ENCODE assay signal across 18 cellular contexts in genomic region chr17:16122697-16123434, GRCh38.
A peak's percentile ranks its signal among the peaks of the same experiment; 100 is the strongest.
DNase-seq lines count a peak whose midpoint lies in the region; ATAC-seq and TF ChIP-seq lines count a peak whose summit lies in the region.
"Had no signal": no experiment of that assay in that cellular context is flagged by ENCODE, and none has a peak within 500 bp of the region (broad histone marks: within the 10 kb centered on the region; RNA-seq: fewer than 3 reads in every experiment).

No MANE protein-coding gene starts in this region.

- CTCF ChIA-PET in CD8-positive, alpha-beta T cell (lab: Charles Lee) = interaction anchor here (1.3 kb wide), 1 partner anchor 230 kb away, joined by 4 read pairs; the partner anchor contains the start of gene CENPV
- CTCF ChIA-PET in mammary epithelial cell (lab: Charles Lee; ENCODE audit: low non-redundant PET) = no interaction called here

- no peak overlapping the region for H2BK12ac ChIP-seq in H9 (ENCODE audit: insufficient read length, low read depth, low read length)

- H2AK5ac ChIP-seq in H9 (ENCODE audit: insufficient read length, low read length) = no peak overlapping the region

- H3K4me2 ChIP-seq in H9 (ENCODE audit: insufficient read depth, insufficient read length, low read length) (no peak overlapping the region), mammary epithelial cell (ENCODE audit: insufficient read depth, low read depth, low read length) (peak overlapping the region; percentile 76)

- peak overlapping the region; percentile 21 for H3K27ac Mint-ChIP-seq in CD8-positive, alpha-beta T cell
- peak overlapping the region; percentile 0 to 58 (median 10); a peak in 4 of 7 replicates for H3K27ac Mint-ChIP-seq in H9
- peak overlapping the region in 6 of 10 donors; percentile 1 to 69 (median 23) for H3K27ac Mint-ChIP-seq in naive thymus-derived CD8-positive, alpha-beta T cell
- H3K27ac Mint-ChIP-seq: activated CD4-positive, alpha-beta memory T cell treated with anti-CD3 and anti-CD28 coated beads for 36 hours had no signal

- no peaks in the 10 kb centered on the region for H3K4me1 ChIP-seq in CD8-positive, alpha-beta T cell (ENCODE audit: insufficient read depth, low read length)
- H3K4me1 ChIP-seq in H9 (ENCODE audit: insufficient read depth, low read length) (no peaks in the 10 kb centered on the region), mammary epithelial cell (ENCODE audit: insufficient read depth, low read length) (peaks cover 31% of the 10 kb centered on the region)

- no peaks in the 10 kb centered on the region for H3K23me2 ChIP-seq in H9 (ENCODE audit: insufficient read length, low read depth, low read length, poor library complexity, severe bottlenecking)

- no peaks in the 10 kb centered on the region for H3K9me3 Mint-ChIP-seq in CD8-positive, alpha-beta T cell
- peaks cover 0 to 1% of the 10 kb centered on the region in 2 experiments; a peak in 2 of 5 replicates for H3K9me3 Mint-ChIP-seq in H9
- H3K9me3 Mint-ChIP-seq in naive thymus-derived CD8-positive, alpha-beta T cell = peaks cover 0 to 4% (median 0%) of the 10 kb centered on the region in 9 donors
- H3K9me3 Mint-ChIP-seq: activated CD4-positive, alpha-beta memory T cell treated with anti-CD3 and anti-CD28 coated beads for 36 hours had no signal

- no peak for DNase-seq in CD8-positive, alpha-beta T cell
- DNase-seq in H9 (no peak), mammary epithelial cell (peak; percentile 85), Right ventricle myocardium inferior (ENCODE audit: missing footprints) (no peak)
- no peak for DNase-seq in naive thymus-derived CD8-positive, alpha-beta T cell
- DNase-seq: activated CD4-positive, alpha-beta memory T cell treated with anti-CD3 and anti-CD28 coated beads for 36 hours; AML-193; anterior cingulate cortex; NCI-H2081 treated with DMSO at 0.1 percent for 48 hours; NCI-H524 treated with DMSO at 0.1 percent for 48 hours; posterior cingulate gyrus; stimulated activated CD4-positive, alpha-beta T cell treated with anti-CD3 and anti-CD28 coated beads, Interleukin-4, amount 100 ng/mL, for 24 hours had no signal

- no CpG with 5 or more reads among the region's 8 CpGs for WGBS in H9 (ENCODE audit: extremely low coverage, insufficient read length, low lambda C conversion rate)
- 45% methylated on average over 8 of the region's 8 CpGs for WGBS in mammary epithelial cell (ENCODE audit: low coverage, missing lambda C conversion rate)

- H3K4me3 Mint-ChIP-seq in CD8-positive, alpha-beta T cell = no peak overlapping the region
- H3K4me3 Mint-ChIP-seq in H9 = no peak overlapping the region
- no peak overlapping the region for H3K4me3 Mint-ChIP-seq in naive thymus-derived CD8-positive, alpha-beta T cell
- H3K4me3 Mint-ChIP-seq: activated CD4-positive, alpha-beta memory T cell treated with anti-CD3 and anti-CD28 coated beads for 36 hours; IgD-negative memory B cell had no signal

- H2AFZ ChIP-seq in H9 (ENCODE audit: low read length) = no peak overlapping the region
- H2AFZ ChIP-seq in mammary epithelial cell (ENCODE audit: low read depth, low read length) = peak overlapping the region; percentile 12

- no peak overlapping the region for H3K14ac ChIP-seq in H9 (ENCODE audit: insufficient read depth, low read length)

- H3K9ac ChIP-seq in H9 (ENCODE audit: extremely low read depth, insufficient read length, low read length) = no peak overlapping the region
- no peak overlapping the region for H3K9ac ChIP-seq in mammary epithelial cell (ENCODE audit: insufficient read depth, low read length)

- no peak overlapping the region for H4K91ac ChIP-seq in H9 (ENCODE audit: insufficient read length, low read depth, low read length)

- H2BK15ac ChIP-seq in H9 (ENCODE audit: low read depth, low read length) = no peak overlapping the region

- no peak overlapping the region for H2BK5ac ChIP-seq in H9 (ENCODE audit: insufficient read length, low read length)

- no peaks in the 10 kb centered on the region for H3K9me3 ChIP-seq in CD8-positive, alpha-beta T cell (ENCODE audit: low read length)
- no peaks in the 10 kb centered on the region for H3K9me3 ChIP-seq in H9 (ENCODE audit: control insufficient read depth, low read depth, low read length)
- H3K9me3 ChIP-seq in mammary epithelial cell (replicated peaks; ENCODE audit: insufficient read depth, low read length) = no peaks in the 10 kb centered on the region

- no peak overlapping the region for H3K4ac ChIP-seq in H9 (ENCODE audit: low read depth, low read length)

- no peaks in the 10 kb centered on the region for H3K27me3 Mint-ChIP-seq in CD8-positive, alpha-beta T cell (ENCODE audit: low read depth)
- H3K27me3 Mint-ChIP-seq in H9 (ENCODE audit: low read depth) = no peaks in the 10 kb centered on the region
- H3K27me3 Mint-ChIP-seq in naive thymus-derived CD8-positive, alpha-beta T cell = no peaks in the 10 kb centered on the region
- H3K27me3 Mint-ChIP-seq: activated CD4-positive, alpha-beta memory T cell treated with anti-CD3 and anti-CD28 coated beads for 36 hours; IgD-negative memory B cell had no signal

- H4K8ac ChIP-seq in H9 (replicated peaks; ENCODE audit: insufficient read length, low read depth, low read length) = no peak overlapping the region

- no peak overlapping the region for H3K27ac ChIP-seq in CD8-positive, alpha-beta T cell (ENCODE audit: low read depth, low read length)
- H3K27ac ChIP-seq in H9 (ENCODE audit: insufficient read length, low read depth, low read length) = no peak overlapping the region
- peak overlapping the region; percentile 77 for H3K27ac ChIP-seq in mammary epithelial cell (ENCODE audit: insufficient read depth, low read depth, low read length)
- H3K27ac ChIP-seq: coronary artery, SK-N-MC had no signal

- peaks cover 38% of the 10 kb centered on the region for H3K36me3 ChIP-seq in CD8-positive, alpha-beta T cell (ENCODE audit: insufficient read depth, low read length)
- peaks cover 32% of the 10 kb centered on the region for H3K36me3 ChIP-seq in mammary epithelial cell (ENCODE audit: insufficient read depth, low read length)

- H3K4me1 Mint-ChIP-seq in CD8-positive, alpha-beta T cell (ENCODE audit: low read depth) = no peaks in the 10 kb centered on the region
- no peaks in the 10 kb centered on the region for H3K4me1 Mint-ChIP-seq in H9
- H3K4me1 Mint-ChIP-seq in naive thymus-derived CD8-positive, alpha-beta T cell = peaks cover 0 to 9% (median 8%) of the 10 kb centered on the region in 4 donors

- no peak overlapping the region for H3K23ac ChIP-seq in H9 (ENCODE audit: insufficient read length, low read depth, low read length)

- no peak overlapping the region for H3K56ac ChIP-seq in H9 (ENCODE audit: insufficient read length, low read depth, low read length)

- no peak overlapping the region for H3K4me3 ChIP-seq in CD8-positive, alpha-beta T cell (ENCODE audit: low read depth, low read length)
- no peak overlapping the region for H3K4me3 ChIP-seq in mammary epithelial cell (replicated peaks in 1 of 3; ENCODE audit: insufficient read depth in 1 of 3, low read depth in 2 of 3, low read length in 3 of 3)
- H3K4me3 ChIP-seq: coronary artery, SK-N-MC had no signal

- H4K5ac ChIP-seq in H9 (ENCODE audit: insufficient read length, low read depth, low read length) = no peak overlapping the region

- no peaks in the 10 kb centered on the region for H3K79me1 ChIP-seq in H9 (ENCODE audit: insufficient read depth, low read depth, low read length, poor library complexity, severe bottlenecking)

- H3K36me3 Mint-ChIP-seq in CD8-positive, alpha-beta T cell = peaks cover 73% of the 10 kb centered on the region
- peaks cover 27 to 48% (median 43%) of the 10 kb centered on the region in 3 experiments for H3K36me3 Mint-ChIP-seq in H9 (ENCODE audit: insufficient read depth in 1 of 3, low read depth in 3 of 3)
- H3K36me3 Mint-ChIP-seq in naive thymus-derived CD8-positive, alpha-beta T cell = peaks cover 19 to 73% (median 36%) of the 10 kb centered on the region in 3 donors

- H4K20me1 ChIP-seq in H9 (ENCODE audit: control insufficient read depth, insufficient read depth, insufficient read length) = no peaks in the 10 kb centered on the region
- H4K20me1 ChIP-seq in mammary epithelial cell (ENCODE audit: insufficient read depth, low read length) = no peaks in the 10 kb centered on the region

- no peak for ATAC-seq in CD8-positive, alpha-beta T cell
- ATAC-seq in naive thymus-derived CD8-positive, alpha-beta T cell = no peak
- ATAC-seq in esophagus mucosa (no peak), Right ventricle myocardium inferior (no peak), HG02938 (IDR thresholded peaks at IDR 0.05; ENCODE audit: unreplicated experiment) (no peak), HG03571 (IDR thresholded peaks at IDR 0.05; ENCODE audit: unreplicated experiment) (no peak)

- intact Hi-C loops in CD8-positive, alpha-beta T cell (cut with DNase I, micrococcal nuclease) = no loop called here
- intact Hi-C loops in mammary epithelial cell (cut with micrococcal nuclease) = loop anchor here (2.0 kb wide), 1 partner anchor 92 kb away; the partner anchor contains the start of gene NCOR1
- intact Hi-C loops in Right ventricle myocardium inferior (cut with DNase I) = no loop called here

- H3K18ac ChIP-seq in H9 (ENCODE audit: insufficient read length, low read depth, low read length) = no peak overlapping the region

- dilution Hi-C loops in mammary epithelial cell (cut with HindIII; ENCODE audit: low sequenced_read_pairs) = no loop called here

- H3T11ph ChIP-seq in H9 (ENCODE audit: low read length) = no peak overlapping the region

- POLR2A ChIA-PET in CD8-positive, alpha-beta T cell (lab: Charles Lee) = interaction anchor here (1.4 kb wide), 1 partner anchor 38 kb away, joined by 3 read pairs; no protein-coding TSS in a partner anchor
- POLR2A ChIA-PET in naive thymus-derived CD8-positive, alpha-beta T cell (lab: Charles Lee) = no interaction called here

- TF ChIP-seq CTCF in CD8-positive, alpha-beta T cell (IDR thresholded peaks at IDR 0.05) = no peak
- TF ChIP-seq CTCF in H9 (conservative IDR thresholded peaks at IDR 0.05) = no peak
- TF ChIP-seq CTCF in mammary epithelial cell (conservative IDR thresholded peaks at IDR 0.05 in 1 of 2, IDR thresholded peaks at IDR 0.05 in 1 of 2; ENCODE audit: extremely low read depth in 1 of 2, insufficient read depth in 1 of 2, low read depth in 1 of 2, low read length in 2 of 2) = no peak

- in situ Hi-C loops in mammary epithelial cell (cut with MboI; ENCODE audit: low sequenced_read_pairs in 2 of 2) = no loop called here

- H3K79me2 ChIP-seq in H9 (ENCODE audit: insufficient read depth, low read length) (no peaks in the 10 kb centered on the region; the same call in 1 of the 2 replicates), mammary epithelial cell (ENCODE audit: insufficient read depth, low read length) (peaks cover 21% of the 10 kb centered on the region)

- H2BK20ac ChIP-seq in H9 (ENCODE audit: low read depth, low read length, poor library complexity, severe bottlenecking) = no peak overlapping the region

- no peaks in the 10 kb centered on the region for H3K27me3 ChIP-seq in CD8-positive, alpha-beta T cell (ENCODE audit: insufficient read depth, low read length)
- H3K27me3 ChIP-seq in H9 (ENCODE audit: insufficient read depth, low read length) (no peaks in the 10 kb centered on the region), mammary epithelial cell (ENCODE audit: insufficient read depth, low read length) (no peaks in the 10 kb centered on the region)

- no peak overlapping the region for H2BK120ac ChIP-seq in H9 (ENCODE audit: low read depth, low read length, poor library complexity, severe bottlenecking)

- BruUV-seq in mammary epithelial cell (replicated peaks; lab: Mats Ljungman, UMichigan) = TSS peak; percentile 39
